Comparison of ENCODE assay signal across 15 cellular contexts in genomic region chr12:62957233-62957953, GRCh38. TPM values are rescaled to one million over a fixed set of nuclear protein-coding genes. Genes with fewer than 3 reads are reported as not detected.
DNase-seq lines count a peak whose midpoint lies in the region; ATAC-seq, FAIRE-seq and TF ChIP-seq lines count a peak whose summit lies in the region.
"Had no signal": no experiment of that assay in that cellular context is flagged by ENCODE, and none has a peak within 500 bp of the region (broad histone marks: within the 10 kb centered on the region; RNA-seq: fewer than 3 reads in every experiment).

No MANE protein-coding gene starts in this region.

- no peaks in the 10 kb centered on the region for H3K36me3 ChIP-seq in vagina

- H3K4me1 Mint-ChIP-seq in nephron, result peaks cover 31% of the 10 kb centered on the region
- H3K4me1 Mint-ChIP-seq in T-helper 17 cell, result no peaks in the 10 kb centered on the region
- H3K4me1 Mint-ChIP-seq: activated CD4-positive, alpha-beta T cell treated with anti-CD3 and anti-CD28 coated beads, Interleukin-2, amount 10 ng/mL, durations not matched to agents 24 days and 14 days; CD14-positive monocyte had no signal

- H3K27me3 ChIP-seq in vagina, result no peaks in the 10 kb centered on the region

- no peaks in the 10 kb centered on the region for H3K27me3 Mint-ChIP-seq in nephron (ENCODE audit: low read depth)
- H3K27me3 Mint-ChIP-seq in T-helper 17 cell, result peaks cover 16% of the 10 kb centered on the region
- H3K27me3 Mint-ChIP-seq: activated CD4-positive, alpha-beta T cell treated with anti-CD3 and anti-CD28 coated beads, Interleukin-2, amount 10 ng/mL, durations not matched to agents 24 days and 14 days; dendritic cell treated with granulocyte-macrophage colony-stimulating factor and Interleukin-4, amounts not matched to agents 40 ng/mL and 50 ng/mL, for 4 days had no signal

- no peak overlapping the region for H3K4me3 ChIP-seq in vagina

- no peak for TF ChIP-seq CTCF in nephron (IDR thresholded peaks at IDR 0.05; ENCODE audit: unreplicated experiment in 3 of 3)
- TF ChIP-seq CTCF in vagina (IDR thresholded peaks at IDR 0.05), result no peak

- intact Hi-C loops in vagina (cut with DNase I), result no loop called here

- ATAC-seq in T-helper 17 cell, result no peak
- no peak for ATAC-seq in GM21528 (IDR thresholded peaks at IDR 0.05; ENCODE audit: low FRiP score, unreplicated experiment)
- no peak for ATAC-seq in GM19351 (IDR thresholded peaks at IDR 0.05; ENCODE audit: unreplicated experiment)
- ATAC-seq: SK-N-SH treated with all-trans-retinoic acid at 6 μM for 48 hours had no signal

- no peak overlapping the region for H3K27ac ChIP-seq in vagina

- H3K4me1 ChIP-seq in vagina, result no peaks in the 10 kb centered on the region

- TF ChIP-seq POLR2A in vagina (IDR thresholded peaks at IDR 0.05), result no peak

- H3K36me3 Mint-ChIP-seq in nephron (ENCODE audit: low read depth) (no peaks in the 10 kb centered on the region), T-helper 17 cell (ENCODE audit: low read depth) (no peaks in the 10 kb centered on the region)
- H3K36me3 Mint-ChIP-seq: CD14-positive monocyte had no signal

- H3K9me3 ChIP-seq in vagina (no peaks in the 10 kb centered on the region), T-helper 17 cell (ENCODE audit: control insufficient read depth, low read length, poor library complexity, severe bottlenecking) (no peaks in the 10 kb centered on the region)

- H3K27ac Mint-ChIP-seq in nephron (peak overlapping the region; percentile 91 to 98 (median 96)), T-helper 17 cell (no peak overlapping the region)
- H3K27ac Mint-ChIP-seq: activated CD4-positive, alpha-beta T cell treated with anti-CD3 and anti-CD28 coated beads, Interleukin-2, amount 10 ng/mL, durations not matched to agents 24 days and 14 days; activated T-helper 2 cell treated with anti-CD3 and anti-CD28 coated beads, Interferon-gamma antibody, Interleukin-2, Interleukin-4, amounts not matched to agents 10 μg/mL and 5 μg/mL and 100 μg/mL, durations not matched to agents 14 hours and 24 hours and 36 hours; CD14-positive monocyte; dendritic cell treated with granulocyte-macrophage colony-stimulating factor and Interleukin-4, amounts not matched to agents 40 ng/mL and 50 ng/mL, for 4 days had no signal

- H3K9me3 Mint-ChIP-seq in nephron, result peaks cover 3% of the 10 kb centered on the region
- H3K9me3 Mint-ChIP-seq: activated CD4-positive, alpha-beta T cell treated with anti-CD3 and anti-CD28 coated beads, Interleukin-2, amount 10 ng/mL, durations not matched to agents 24 days and 14 days; activated T-helper 2 cell treated with anti-CD3 and anti-CD28 coated beads, Interferon-gamma antibody, Interleukin-2, Interleukin-4, amounts not matched to agents 10 μg/mL and 5 μg/mL and 100 μg/mL, durations not matched to agents 14 hours and 24 hours and 36 hours had no signal

- peak overlapping the region in 2 of 3 experiments; percentile 36 to 55 for H3K4me3 Mint-ChIP-seq in nephron
- H3K4me3 Mint-ChIP-seq in T-helper 17 cell, result no peak overlapping the region
- H3K4me3 Mint-ChIP-seq: activated CD4-positive, alpha-beta T cell treated with anti-CD3 and anti-CD28 coated beads, Interleukin-2, amount 10 ng/mL, durations not matched to agents 24 days and 14 days; CD14-positive monocyte; dendritic cell treated with granulocyte-macrophage colony-stimulating factor and Interleukin-4, amounts not matched to agents 40 ng/mL and 50 ng/mL, for 4 days had no signal

- DNase-seq in H4 (ENCODE audit: low spot score) (peak; percentile 23), NCI-H2196 (lab: John Stamatoyannopoulos, UW; ENCODE audit: unreplicated experiment) (peak; percentile 27), vagina (ENCODE audit: extremely low spot score in 2 of 2) (no peak), T-helper 17 cell (no peak)
- DNase-seq: activated CD4-positive, alpha-beta T cell treated with anti-CD3 and anti-CD28 coated beads, Interleukin-2, amount 10 ng/mL, durations not matched to agents 24 days and 14 days; Karpas-422; NCI-H748 treated with DMSO at 0.1 percent for 48 hours had no signal

- peak; percentile 97 for FAIRE-seq in endometrium (lab: Jason Lieb, UNC)

RNA-seq across cellular contexts. Expression of gene PPM1H, which starts 22.4 kb away (rescaled TPM):
- total RNA-seq in H4 (2014; rRNA removed; shearing (Covaris generic)), result 2.9 and 3.7 TPM in 2 replicates
- 0.49 TPM for total RNA-seq in vagina
- under 1 TPM in 1 of 2 donors, not detected in 1; 0.31 TPM for total RNA-seq in T-helper 17 cell
- total RNA-seq: activated CD4-positive, alpha-beta T cell treated with anti-CD3 and anti-CD28 coated beads, Interleukin-2, amount 10 ng/mL, durations not matched to agents 24 days and 14 days; activated T-helper 2 cell treated with anti-CD3 and anti-CD28 coated beads, Interferon-gamma antibody, Interleukin-2, Interleukin-4, amounts not matched to agents 10 μg/mL and 5 μg/mL and 100 μg/mL, durations not matched to agents 14 hours and 24 hours and 36 hours had no signal

Comparison
In these comparisons a context has a peak if more than half of its experiments do, and no peak if none do; other contexts are left out.
1. DNase-seq: peak in H4 (single experiment) and NCI-H2196 (single experiment); none in vagina (0 of 2) and T-helper 17 cell (0 of 3).